ENCODE assay signal across 31 cellular contexts in genomic region chr20:32088759-32089158, GRCh38. TPM values are rescaled to one million over a fixed set of nuclear protein-coding genes. Genes with fewer than 3 reads are reported as not detected.
"Had no signal": no experiment of that assay in that cellular context is flagged by ENCODE, and none has a peak within 500 bp of the region (broad histone marks: within the 10 kb centered on the region; RNA-seq: fewer than 3 reads in every experiment).

No MANE protein-coding gene starts in this region.

- DNase-seq: dermis blood vessel endothelial cell; effector memory CD4-positive, alpha-beta T cell; foreskin keratinocyte; heart left ventricle; immature natural killer cell; islet precursor cell; kidney glomerular epithelial cell; left colon; left ventricle myocardium superior; lower lobe of right lung; natural killer cell; pancreas; stimulated activated CD4-positive, alpha-beta T cell treated with anti-CD3 and anti-CD28 coated beads, Interleukin-12 subunit alpha, Interleukin-12 subunit beta, amount 100 ng/mL, for 4 hours; stimulated activated CD4-positive, alpha-beta T cell treated with anti-CD3 and anti-CD28 coated beads, Interleukin-2, amount 100 ng/mL, for 24 hours; stimulated activated CD4-positive, alpha-beta T cell treated with anti-CD3 and anti-CD28 coated beads, Interleukin-4, amount 100 ng/mL, for 24 hours; stimulated activated naive CD4-positive, alpha-beta T cell treated with Interleukin-2 at 50 U/mL for 16 hours; stomach; thyroid gland; trophoblast cell had no signal

- H3K79me2 ChIP-seq: hepatocyte had no signal

- FAIRE-seq: endothelial cell of umbilical vein, pancreas had no signal

- H3K27me3 ChIP-seq: heart left ventricle, pancreas, thyroid gland, vagina had no signal

- H3K4me2 ChIP-seq: hepatocyte, smooth muscle cell had no signal

- H3K9me3 Mint-ChIP-seq: immature natural killer cell; natural killer cell; stimulated activated effector memory CD8-positive, alpha-beta T cell treated with anti-CD3 and anti-CD28 coated beads, Interleukin-12 subunit alpha, Interleukin-12 subunit beta, amount 100 ng/mL, for 72 hours had no signal

- H3K27ac Mint-ChIP-seq: immature natural killer cell; natural killer cell; progenitor cell of endocrine pancreas; stimulated activated effector memory CD8-positive, alpha-beta T cell treated with anti-CD3 and anti-CD28 coated beads, Interleukin-12 subunit alpha, Interleukin-12 subunit beta, amount 100 ng/mL, for 72 hours had no signal

- ATAC-seq: foreskin keratinocyte; gastroesophageal sphincter; heart left ventricle; left colon; left ventricle myocardium superior; lower lobe of right lung; natural killer cell; pancreas; sciatic nerve; stimulated activated effector memory CD8-positive, alpha-beta T cell treated with anti-CD3 and anti-CD28 coated beads, Interleukin-12 subunit alpha, Interleukin-12 subunit beta, amount 100 ng/mL, for 72 hours had no signal

- H3K4me3 Mint-ChIP-seq: immature natural killer cell; natural killer cell; stimulated activated effector memory CD8-positive, alpha-beta T cell treated with anti-CD3 and anti-CD28 coated beads, Interleukin-12 subunit alpha, Interleukin-12 subunit beta, amount 100 ng/mL, for 72 hours had no signal

- H2AFZ ChIP-seq: hepatocyte had no signal

- H3K36me3 ChIP-seq: esophagus muscularis mucosa, gastroesophageal sphincter, pancreas, stomach, thyroid gland, vagina had no signal

- H3K4me1 ChIP-seq: esophagus muscularis mucosa, foreskin keratinocyte, lower lobe of right lung, pancreas, thyroid gland, vagina had no signal

- H3K27ac ChIP-seq: coronary artery, esophagus muscularis mucosa, foreskin keratinocyte, gastroesophageal sphincter, heart left ventricle, hepatocyte, lower lobe of right lung, pancreas, stomach, thyroid gland, vagina had no signal

- H3K4me1 Mint-ChIP-seq: immature natural killer cell had no signal

- H3K9me3 ChIP-seq: gastroesophageal sphincter, lower lobe of right lung, pancreas, stomach, thyroid gland, vagina had no signal

- H3K4me3 ChIP-seq: coronary artery, esophagus muscularis mucosa, gastroesophageal sphincter, heart left ventricle, hepatocyte, lower lobe of right lung, pancreas, smooth muscle cell, stomach, thyroid gland, vagina had no signal

- H3K36me3 Mint-ChIP-seq: immature natural killer cell; natural killer cell; stimulated activated effector memory CD8-positive, alpha-beta T cell treated with anti-CD3 and anti-CD28 coated beads, Interleukin-12 subunit alpha, Interleukin-12 subunit beta, amount 100 ng/mL, for 72 hours had no signal

RNA-seq across cellular contexts. Expression of gene HCK, which starts 36.7 kb away (rescaled TPM):
- total RNA-seq: dermis blood vessel endothelial cell, endothelial cell of umbilical vein, epithelial cell of proximal tubule, fibroblast of lung, foreskin keratinocyte, progenitor cell of endocrine pancreas had no signal
- polyA plus RNA-seq: endothelial cell of umbilical vein, fibroblast of lung, foreskin keratinocyte had no signal
